In genomic region chr5:133904641-133905040, GRCh38 we compare ENCODE assay signal across 17 cellular contexts.
DNase-seq lines count a peak whose midpoint lies in the region; TF ChIP-seq lines count a peak whose summit lies in the region.
"Had no signal": no experiment of that assay in that cellular context is flagged by ENCODE, and none has a peak within 500 bp of the region (broad histone marks: within the 10 kb centered on the region; RNA-seq: fewer than 3 reads in every experiment).

No MANE protein-coding gene starts in this region.

- H3K27ac ChIP-seq in BLaER1 (peak overlapping the region; percentile 74), stomach (no peak overlapping the region)
- H3K27ac ChIP-seq: C4-2B, GM23248 had no signal

- no peak for TF ChIP-seq EP300 in stomach (IDR thresholded peaks at IDR 0.05)

- no peaks in the 10 kb centered on the region for H4K20me1 ChIP-seq in BLaER1

- H3K4me1 ChIP-seq in BLaER1: peaks cover 100% of the 10 kb centered on the region
- H3K4me1 ChIP-seq in stomach: peaks cover 0 to 6% (median 0%) of the 10 kb centered on the region in 4 donors

- intact Hi-C loops in stomach (cut with DNase I; ENCODE audit: low total_unique reads): no loop called here

- H3K9ac ChIP-seq in BLaER1: peak overlapping the region; percentile 54; the same call in 1 of the 2 replicates
- H3K9ac ChIP-seq: GM23248 had no signal

- H3K27me3 ChIP-seq in BLaER1 (no peaks in the 10 kb centered on the region), stomach (no peaks in the 10 kb centered on the region)
- H3K27me3 ChIP-seq: BE2C had no signal

- no peak overlapping the region for H3K4me3 ChIP-seq in BLaER1
- no peak overlapping the region for H3K4me3 ChIP-seq in stomach
- H3K4me3 ChIP-seq: GM23248 had no signal

- in situ Hi-C loops in G401 (cut with HindIII; ENCODE audit: low sequenced_read_pairs): no loop called here

- no peak for TF ChIP-seq POLR2A in stomach (IDR thresholded peaks at IDR 0.05)

- no peak for TF ChIP-seq CTCF in stomach (IDR thresholded peaks at IDR 0.05)

- no peaks in the 10 kb centered on the region for H3K36me3 ChIP-seq in BLaER1
- no peaks in the 10 kb centered on the region for H3K36me3 ChIP-seq in stomach
- H3K36me3 ChIP-seq: BE2C had no signal

- 84 to 95% (median 87%) methylated on average over 8 of the region's 8 CpGs for WGBS in stomach, 5 donors

- H3K9me3 ChIP-seq in BLaER1 (no peaks in the 10 kb centered on the region), stomach (no peaks in the 10 kb centered on the region)
- H3K9me3 ChIP-seq: BE2C had no signal

- peak; percentile 8 for DNase-seq in G401 (ENCODE audit: low spot score)
- DNase-seq in globus pallidus (ENCODE audit: low spot score): peak; percentile 37
- peak; percentile 6 for DNase-seq in pons (ENCODE audit: low spot score)
- DNase-seq in GDM1 (lab: John Stamatoyannopoulos, UW): no peak
- DNase-seq in superior temporal gyrus (ENCODE audit: extremely low spot score): no peak
- DNase-seq in stomach: no peak
- DNase-seq: BE2C; CD4-positive, CD25-positive, alpha-beta regulatory T cell; CD8-positive, alpha-beta T cell; DMS 273 treated with DMSO at 0.1 percent for 48 hours; DMS79; EL; GM23248; H7; HCEC 1CT had no signal

- peak overlapping the region; percentile 79 for H3K4me2 ChIP-seq in BLaER1

Comparison
In these comparisons a context has a peak if more than half of its experiments do, and no peak if none do; other contexts are left out.
1. DNase-seq: peak in G401 (single experiment), globus pallidus (single experiment) and pons (single experiment); none in GDM1 (single experiment), superior temporal gyrus (single experiment) and stomach (single experiment).